ENCODE assay signal across 8 cellular contexts in the genomic region with DNA sequence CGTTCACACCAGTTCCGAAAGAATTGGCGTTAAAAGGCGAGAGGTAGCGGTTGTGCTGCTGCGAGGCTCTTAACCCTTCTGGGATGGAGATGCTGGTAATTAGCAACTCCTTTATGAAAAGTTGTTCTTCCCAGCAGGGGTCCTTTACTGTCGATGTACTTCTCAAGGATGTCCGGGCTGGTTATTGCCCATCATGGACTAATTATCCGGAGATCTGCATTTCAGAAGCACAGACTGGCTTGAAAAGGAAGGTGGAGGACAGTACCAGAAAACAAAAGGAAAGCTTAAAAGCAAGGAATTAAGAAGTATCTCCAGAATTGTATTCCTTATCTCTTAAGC. TPM values are rescaled to one million over a fixed set of nuclear protein-coding genes. Genes with fewer than 3 reads are reported as not detected.
A peak's percentile ranks its signal among the peaks of the same experiment; 100 is the strongest.
DNase-seq lines count a peak whose midpoint lies in the region; ATAC-seq and TF ChIP-seq lines count a peak whose summit lies in the region.

No MANE protein-coding gene starts in this region.

- peak; percentile 10 for DNase-seq in DMS79 treated with DMSO at 0.1 percent for 48 hours (lab: John Stamatoyannopoulos, UW)
- DNase-seq in DMS79 (lab: John Stamatoyannopoulos, UW): no peak
- DNase-seq in RKO (ENCODE audit: low spot score): peak; percentile 26
- DNase-seq in fibroblast of the aortic adventitia (ENCODE audit: low read depth): no peak
- DNase-seq in D341Med (ENCODE audit: low spot score): no peak
- no peak for DNase-seq in DMS153 treated with DMSO at 0.1 percent for 48 hours (lab: John Stamatoyannopoulos, UW; ENCODE audit: unreplicated experiment)

- H3K4me3 ChIP-seq in fibroblast of the aortic adventitia (ENCODE audit: low read depth, low read length): peak overlapping the region; percentile 64
- H3K4me3 ChIP-seq in skeletal muscle tissue (ENCODE audit: low read length in 3 of 3): peak overlapping the region; percentile 48 to 69 (median 67)

- no peak for TF ChIP-seq CTCF in fibroblast of the aortic adventitia (IDR thresholded peaks at IDR 0.05; ENCODE audit: insufficient read depth, low read length)

- H3K36me3 ChIP-seq in skeletal muscle tissue (ENCODE audit: control insufficient read depth in 3 of 3, insufficient read depth in 3 of 3, low read length in 3 of 3): no peaks in the 10 kb centered on the region

- H3K27ac ChIP-seq in skeletal muscle tissue (ENCODE audit: low read depth, low read length): peak overlapping the region; percentile 69

- peaks cover 7 to 13% (median 9%) of the 10 kb centered on the region in 3 donors for H3K4me1 ChIP-seq in skeletal muscle tissue (ENCODE audit: control insufficient read depth in 3 of 3, insufficient read depth in 3 of 3, low read length in 3 of 3)

- peaks cover 4 to 29% (median 13%) of the 10 kb centered on the region in 3 donors for H3K27me3 ChIP-seq in skeletal muscle tissue (ENCODE audit: control insufficient read depth in 3 of 3, insufficient read depth in 3 of 3, low read length in 3 of 3)

- H3K9me3 ChIP-seq in skeletal muscle tissue (ENCODE audit: control insufficient read depth in 3 of 3, low read length in 3 of 3): no peaks in the 10 kb centered on the region

- H3K9ac ChIP-seq in skeletal muscle tissue (ENCODE audit: low read depth in 1 of 3, low read length in 3 of 3): peak overlapping the region in 2 of 3 donors; percentile 59 to 74

- no peak for ATAC-seq in GM18873 (IDR thresholded peaks at IDR 0.05; ENCODE audit: low FRiP score, unreplicated experiment)

RNA-seq across cellular contexts. Expression of gene AK4, which starts 1.4 kb away (rescaled TPM):
- total RNA-seq in fibroblast of the aortic adventitia (ENCODE audit: low replicate concordance) (10.6 and 20.0 TPM in 2 replicates), skeletal muscle tissue (6.8 TPM)

Comparison
In these comparisons a context has a peak if more than half of its experiments do, and no peak if none do; other contexts are left out.
1. DNase-seq: peak in DMS79 treated with DMSO at 0.1 percent for 48 hours (single experiment) and RKO (single experiment); none in DMS79 (single experiment), fibroblast of the aortic adventitia (single experiment), D341Med (single experiment) and DMS153 treated with DMSO at 0.1 percent for 48 hours (single experiment).